In the genomic region with DNA sequence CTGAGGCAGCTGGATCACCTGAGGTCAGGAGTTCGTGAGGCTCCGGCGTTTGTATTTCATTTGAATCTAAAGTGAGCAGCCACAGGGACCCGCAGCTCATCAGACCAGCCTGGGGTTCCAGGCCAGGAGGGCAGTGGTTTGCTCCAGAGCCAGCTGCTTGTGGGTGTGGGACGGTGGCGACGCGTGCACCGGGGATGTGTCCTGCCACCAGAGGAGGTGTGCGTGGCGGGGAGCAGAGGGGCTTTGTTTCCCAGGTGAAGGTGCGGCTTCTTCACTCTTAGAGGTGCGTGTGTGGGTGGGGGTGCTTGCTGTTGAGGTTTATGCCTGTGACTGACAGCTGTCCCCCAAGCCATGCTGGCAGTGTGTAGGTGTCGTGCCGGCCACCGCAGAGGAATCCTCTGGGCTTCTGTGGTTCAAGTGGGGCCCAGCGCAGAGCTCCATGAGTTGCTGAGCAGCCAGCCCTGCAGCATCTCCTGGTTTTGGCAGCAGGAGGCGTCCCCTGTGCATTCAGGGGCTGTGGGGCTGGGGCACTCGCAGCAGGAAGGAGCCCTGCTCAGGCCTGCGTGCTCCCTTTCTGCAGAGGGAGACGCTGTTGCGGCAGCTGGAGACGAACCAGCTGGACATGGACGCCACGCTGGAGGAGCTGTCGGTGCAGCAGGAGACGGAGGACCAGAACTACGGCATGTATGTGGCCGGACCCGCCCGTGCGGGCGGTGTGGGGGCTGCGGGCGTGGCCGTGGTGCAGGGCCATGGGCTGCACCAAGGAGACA, we compare ENCODE assay signal across 19 cellular contexts.
"Had no signal": no experiment of that assay in that cellular context is flagged by ENCODE, and none has a peak within 500 bp of the region (broad histone marks: within the 10 kb centered on the region; RNA-seq: fewer than 3 reads in every experiment).

No MANE protein-coding gene starts in this region.

- H3K27ac ChIP-seq: adrenal gland, epithelial cell of prostate, gastroesophageal sphincter, suprapubic skin, upper lobe of left lung had no signal

- H3K27ac Mint-ChIP-seq: activated B cell treated with CpG ODN at 0.5 μM for 24 hours; activated CD4-positive, alpha-beta T cell treated with anti-CD3 and anti-CD28 coated beads, Interleukin-2, amount 10 ng/mL, durations not matched to agents 24 days and 14 days; activated naive CD4-positive, alpha-beta T cell treated with anti-CD3 and anti-CD28 coated beads for 36 hours; activated T-helper 17 cell treated with anti-CD3 and anti-CD28 coated beads, Interleukin-2, amount 50 U/mL, for 72 hours; naive thymus-derived CD8-positive, alpha-beta T cell; progenitor cell of endocrine pancreas had no signal

- H3K27me3 Mint-ChIP-seq: activated B cell treated with CpG ODN at 0.5 μM for 24 hours; activated CD4-positive, alpha-beta T cell treated with anti-CD3 and anti-CD28 coated beads, Interleukin-2, amount 10 ng/mL, durations not matched to agents 24 days and 14 days; activated T-helper 17 cell treated with anti-CD3 and anti-CD28 coated beads, Interleukin-2, amount 50 U/mL, for 72 hours; central memory CD8-positive, alpha-beta T cell; naive thymus-derived CD8-positive, alpha-beta T cell; progenitor cell of endocrine pancreas had no signal

- H3K4me1 Mint-ChIP-seq: activated CD4-positive, alpha-beta T cell treated with anti-CD3 and anti-CD28 coated beads, Interleukin-2, amount 10 ng/mL, durations not matched to agents 24 days and 14 days; activated T-helper 17 cell treated with anti-CD3 and anti-CD28 coated beads, Interleukin-2, amount 50 U/mL, for 72 hours had no signal

- H3K4me1 ChIP-seq: adrenal gland, upper lobe of left lung had no signal

- H3K9me3 ChIP-seq: adrenal gland, gastroesophageal sphincter, suprapubic skin, upper lobe of left lung had no signal

- H3K4me3 ChIP-seq: adrenal gland, gastroesophageal sphincter, lung, suprapubic skin, upper lobe of left lung had no signal

- FAIRE-seq: TTC549 had no signal

- H3K4me3 Mint-ChIP-seq: activated B cell treated with CpG ODN at 0.5 μM for 24 hours; activated CD4-positive, alpha-beta T cell treated with anti-CD3 and anti-CD28 coated beads, Interleukin-2, amount 10 ng/mL, durations not matched to agents 24 days and 14 days; activated naive CD4-positive, alpha-beta T cell treated with anti-CD3 and anti-CD28 coated beads for 36 hours; activated T-helper 17 cell treated with anti-CD3 and anti-CD28 coated beads, Interleukin-2, amount 50 U/mL, for 72 hours; central memory CD8-positive, alpha-beta T cell; naive thymus-derived CD8-positive, alpha-beta T cell had no signal

- H3K9me3 Mint-ChIP-seq: activated B cell treated with CpG ODN at 0.5 μM for 24 hours; activated CD4-positive, alpha-beta T cell treated with anti-CD3 and anti-CD28 coated beads, Interleukin-2, amount 10 ng/mL, durations not matched to agents 24 days and 14 days; activated naive CD4-positive, alpha-beta T cell treated with anti-CD3 and anti-CD28 coated beads for 36 hours; activated T-helper 17 cell treated with anti-CD3 and anti-CD28 coated beads, Interleukin-2, amount 50 U/mL, for 72 hours; central memory CD8-positive, alpha-beta T cell; naive thymus-derived CD8-positive, alpha-beta T cell had no signal

- H3K27me3 ChIP-seq: adrenal gland, gastroesophageal sphincter, suprapubic skin, upper lobe of left lung had no signal

- DNase-seq: activated B cell treated with CpG ODN at 0.5 μM for 24 hours; activated CD4-positive, alpha-beta T cell treated with anti-CD3 and anti-CD28 coated beads, Interleukin-2, amount 10 ng/mL, durations not matched to agents 24 days and 14 days; activated naive CD4-positive, alpha-beta T cell treated with anti-CD3 and anti-CD28 coated beads for 36 hours; effector memory CD4-positive, alpha-beta T cell; nucleus accumbens; stimulated activated naive CD8-positive, alpha-beta T cell treated with anti-CD3 and anti-CD28 coated beads, Interleukin-15, Interleukin-2, amounts not matched to agents 100 U/mL and 50 U/mL, for 24 hours; T-helper 2 cell had no signal

- ATAC-seq: activated T-helper 17 cell treated with anti-CD3 and anti-CD28 coated beads, Interleukin-2, amount 50 U/mL, for 72 hours; gastroesophageal sphincter; naive thymus-derived CD8-positive, alpha-beta T cell; sciatic nerve; stimulated activated naive CD8-positive, alpha-beta T cell treated with anti-CD3 and anti-CD28 coated beads, Interleukin-15, Interleukin-2, amounts not matched to agents 100 U/mL and 50 U/mL, for 24 hours had no signal
